In the genomic region with DNA sequence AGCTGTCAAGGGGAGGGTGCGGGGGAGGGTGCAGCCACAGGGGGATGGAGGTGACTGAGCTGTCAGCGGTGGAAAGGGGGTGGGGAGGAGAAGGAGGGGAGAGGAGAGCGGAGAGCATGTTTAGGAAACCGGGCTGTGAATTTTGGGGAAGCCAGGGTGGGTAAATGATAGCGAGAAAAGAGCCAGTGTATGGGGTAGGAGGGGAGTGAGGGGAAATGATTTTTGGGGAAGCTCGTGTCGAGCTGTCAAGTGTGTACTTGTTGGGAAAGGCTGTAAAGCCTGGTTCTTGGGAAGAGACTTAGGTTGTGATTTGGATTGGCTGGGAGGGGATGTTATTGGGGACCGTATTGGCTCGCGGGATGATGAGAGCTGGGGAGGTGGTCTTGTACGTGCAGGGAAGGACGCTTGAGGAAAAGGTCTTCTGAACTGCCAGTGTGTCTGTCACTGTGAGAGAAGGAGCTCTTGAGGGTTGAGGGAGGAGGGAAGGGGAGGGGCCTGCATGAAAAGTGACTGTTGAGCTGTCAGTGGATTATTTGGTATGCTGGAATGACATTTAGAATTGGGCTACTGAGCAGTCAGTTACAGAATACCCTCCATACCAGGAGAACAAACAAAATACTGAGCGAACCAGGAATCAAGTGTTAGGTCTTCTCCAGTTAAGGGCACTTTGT, we compare ENCODE assay signal across 8 cellular contexts. TPM values are rescaled to one million over a fixed set of nuclear protein-coding genes. Genes with fewer than 3 reads are reported as not detected.
DNase-seq lines count a peak whose midpoint lies in the region; ATAC-seq and TF ChIP-seq lines count a peak whose summit lies in the region.

No MANE protein-coding gene starts in this region.

- peaks cover 15% of the 10 kb centered on the region for H3K4me1 ChIP-seq in ACC112 (ENCODE audit: control insufficient read depth, insufficient read depth, low read length, unreplicated experiment)

- no peaks in the 10 kb centered on the region for H3K9me2 ChIP-seq in SU-DHL-6 (replicated peaks; ENCODE audit: insufficient read depth, low read length)

- no peaks in the 10 kb centered on the region for H3K9me3 ChIP-seq in SU-DHL-6 (ENCODE audit: insufficient read depth, low read length)

- ATAC-seq in GM18511 (IDR thresholded peaks at IDR 0.05; ENCODE audit: unreplicated experiment) (peak; percentile 29), GM21737 (IDR thresholded peaks at IDR 0.05; ENCODE audit: unreplicated experiment) (no peak)

- peaks cover 4% of the 10 kb centered on the region; the same call in 1 of the 2 replicates for H4K20me1 ChIP-seq in SU-DHL-6 (ENCODE audit: low read depth, low read length)

- peak overlapping the region; percentile 84 for H3K9ac ChIP-seq in SU-DHL-6 (ENCODE audit: low read length)

- H3K79me2 ChIP-seq in ACC112 (ENCODE audit: control insufficient read depth, insufficient read depth, low read length, unreplicated experiment) (peaks cover 66% of the 10 kb centered on the region), SU-DHL-6 (ENCODE audit: insufficient read depth, low read length) (peaks cover 62% of the 10 kb centered on the region)

- no peaks in the 10 kb centered on the region for H3K27me3 ChIP-seq in ACC112 (ENCODE audit: insufficient read depth, low read length)
- no peaks in the 10 kb centered on the region for H3K27me3 ChIP-seq in SU-DHL-6 (ENCODE audit: low read length)

- H3K9me3 Mint-ChIP-seq in IgD-negative memory B cell = no peaks in the 10 kb centered on the region

- peaks cover 24 to 41% (median 28%) of the 10 kb centered on the region in 3 donors for H3K4me1 Mint-ChIP-seq in IgD-negative memory B cell

- H3K36me3 ChIP-seq in ACC112 (ENCODE audit: insufficient read depth, low read length) (peaks cover 3% of the 10 kb centered on the region; the same call in 1 of the 2 replicates), SU-DHL-6 (ENCODE audit: low read length) (no peaks in the 10 kb centered on the region)

- H3K4me3 ChIP-seq in ACC112 (ENCODE audit: low read depth, low read length) (peak overlapping the region; percentile 98), SU-DHL-6 (ENCODE audit: insufficient read depth, low read length, poor library complexity, severe bottlenecking) (peak overlapping the region; percentile 96), retinal pigment epithelial cell (ENCODE audit: low read length) (peak overlapping the region; percentile 73)

- DNase-seq in astrocyte of the hippocampus (ENCODE audit: low read depth, low spot score) = peak; percentile 73
- peak in 40 of 51 donors; percentile 3 to 77 (median 26) for DNase-seq in hypothalamus (lab: John Stamatoyannopoulos, UW)
- no peak for DNase-seq in retinal pigment epithelial cell (ENCODE audit: low read depth)

- H3K4me3 Mint-ChIP-seq in IgD-negative memory B cell = peak overlapping the region; percentile 80 to 95 (median 92)

- H3K36me3 Mint-ChIP-seq in IgD-negative memory B cell = peaks cover 1% of the 10 kb centered on the region

- H3K4me2 ChIP-seq in SU-DHL-6 (ENCODE audit: low read depth, low read length, poor library complexity, severe bottlenecking) = peak overlapping the region; percentile 87

- no peaks in the 10 kb centered on the region for H3K27me3 Mint-ChIP-seq in IgD-negative memory B cell

- peak overlapping the region; percentile 65; the same call in 1 of the 2 replicates for H3K27ac ChIP-seq in ACC112 (ENCODE audit: low read depth, low read length)
- H3K27ac ChIP-seq in SU-DHL-6 (ENCODE audit: low read depth, low read length) = no peak overlapping the region

- peaks cover 11% of the 10 kb centered on the region; the same call in 1 of the 2 replicates for H3F3A ChIP-seq in SU-DHL-6 (ENCODE audit: insufficient read depth)

- H2AFZ ChIP-seq in ACC112 (ENCODE audit: low read length, unreplicated experiment) (no peak overlapping the region), SU-DHL-6 (ENCODE audit: low read depth, low read length, severe bottlenecking) (peak overlapping the region; percentile 72)

- H3K27ac Mint-ChIP-seq in IgD-negative memory B cell = peak overlapping the region in 2 of 3 donors; percentile 16 to 94

- TF ChIP-seq CTCF in SU-DHL-6 (IDR thresholded peaks at IDR 0.05; ENCODE audit: insufficient read depth, low read length, poor library complexity, severe bottlenecking) = no peak
- TF ChIP-seq CTCF in retinal pigment epithelial cell (conservative IDR thresholded peaks at IDR 0.05; ENCODE audit: low read depth, low read length) = no peak

RNA-seq across cellular contexts. Expression of gene UBR3, which starts 1.0 kb away (rescaled TPM):
- polyA plus RNA-seq in IgD-negative memory B cell = 5.4 TPM

RNA-seq across cellular contexts. Expression of gene METTL5, which starts 3.6 kb away (rescaled TPM):
- 111 TPM for polyA plus RNA-seq in IgD-negative memory B cell

RNA-seq across cellular contexts. Expression of gene SSB, which starts 29.6 kb away (rescaled TPM):
- polyA plus RNA-seq in IgD-negative memory B cell = 116 TPM
